ENCODE assay signal across 9 cellular contexts in genomic region chr22:43150731-43151206, GRCh38. TPM values are rescaled to one million over a fixed set of nuclear protein-coding genes. Genes with fewer than 3 reads are reported as not detected.
DNase-seq lines count a peak whose midpoint lies in the region; ATAC-seq, FAIRE-seq and TF ChIP-seq lines count a peak whose summit lies in the region.
"Had no signal": no experiment of that assay in that cellular context is flagged by ENCODE, and none has a peak within 500 bp of the region (broad histone marks: within the 10 kb centered on the region; RNA-seq: fewer than 3 reads in every experiment).

No MANE protein-coding gene starts in this region.

- WGBS in K562 (ENCODE audit: insufficient coverage, low coverage, missing lambda C conversion rate): 83% methylated on average over 10 of the region's 15 CpGs
- 65 to 76% methylated on average over 9 to 13 of the region's 15 CpGs for WGBS in lower leg skin, 2 donors
- WGBS in thyroid gland, 2 donors: 58 to 78% methylated on average over 7 to 14 of the region's 15 CpGs

- peak overlapping the region; percentile 80 for H3K4me3 Mint-ChIP-seq in activated T-cell treated with anti-CD3 and anti-CD28 coated beads, Interleukin-2, amount 50 U/mL, for 4 hours

- H4K20me1 ChIP-seq in K562 (replicated peaks; ENCODE audit: control insufficient read depth, insufficient read depth, low read length): no peaks in the 10 kb centered on the region

- ATAC-seq in activated T-cell treated with anti-CD3 and anti-CD28 coated beads, Interleukin-2, amount 50 U/mL, for 4 hours: no peak
- ATAC-seq in K562 (no peak), GM21447 (IDR thresholded peaks at IDR 0.05; ENCODE audit: unreplicated experiment) (no peak), HG02884 (IDR thresholded peaks at IDR 0.05; ENCODE audit: unreplicated experiment) (no peak)

- peaks cover 29% of the 10 kb centered on the region for H3K79me2 ChIP-seq in K562 (ENCODE audit: control insufficient read depth, insufficient read depth, low read length)

- no peaks in the 10 kb centered on the region for H3K36me3 Mint-ChIP-seq in activated T-cell treated with anti-CD3 and anti-CD28 coated beads, Interleukin-2, amount 50 U/mL, for 4 hours (ENCODE audit: insufficient read depth)

- H3K27me3 Mint-ChIP-seq in activated T-cell treated with anti-CD3 and anti-CD28 coated beads, Interleukin-2, amount 50 U/mL, for 4 hours (ENCODE audit: low read depth): no peaks in the 10 kb centered on the region

- H3K9me3 ChIP-seq in K562 (replicated peaks; ENCODE audit: control insufficient read depth, insufficient read depth, low read depth, low read length): no peaks in the 10 kb centered on the region
- H3K9me3 ChIP-seq in thyroid gland: no peaks in the 10 kb centered on the region

- H2AFZ ChIP-seq in K562 (ENCODE audit: low read depth, low read length): peak overlapping the region; percentile 76

- peaks cover 23% of the 10 kb centered on the region for H3K4me1 Mint-ChIP-seq in activated T-cell treated with anti-CD3 and anti-CD28 coated beads, Interleukin-2, amount 50 U/mL, for 4 hours (ENCODE audit: low read depth)

- CTCF ChIA-PET in K562 (lab: Yijun Ruan, JAX; ENCODE audit: low intra/inter-chr PET ratio): no interaction called here

- H3K4me2 ChIP-seq in K562 (ENCODE audit: insufficient read depth, low read length): peak overlapping the region; percentile 85

- peak overlapping the region; percentile 27 to 96; a peak in 3 of 4 replicates for H3K9ac ChIP-seq in K562 (ENCODE audit: insufficient read depth in 1 of 2, low read depth in 2 of 2, low read length in 2 of 2)

- H3K4me1 ChIP-seq in K562 (replicated peaks in 1 of 2; ENCODE audit: control insufficient read depth in 2 of 2, insufficient read depth in 2 of 2, low read length in 2 of 2) (peaks cover 0 to 38% of the 10 kb centered on the region in 2 experiments; a peak in 3 of 5 replicates), thyroid gland (peaks cover 16 to 21% of the 10 kb centered on the region in 2 donors)

- H3K27me3 ChIP-seq in K562 (ENCODE audit: control insufficient read depth in 2 of 2, insufficient read depth in 2 of 2, low read length in 2 of 2) (no peaks in the 10 kb centered on the region), thyroid gland (no peaks in the 10 kb centered on the region)

- H3K36me3 ChIP-seq in K562 (ENCODE audit: control insufficient read depth, insufficient read depth, low read length) (no peaks in the 10 kb centered on the region), thyroid gland (no peaks in the 10 kb centered on the region)

- intact Hi-C loops in K562 (cut with micrococcal nuclease) (no loop called here), lower leg skin (cut with DNase I; ENCODE audit: low total_unique reads) (no loop called here), thyroid gland (cut with DNase I) (no loop called here)

- no peak for TF ChIP-seq RAD21 in K562 (CRISPR knock-in tag; conservative IDR thresholded peaks at IDR 0.05 in 1 of 2, IDR thresholded peaks at IDR 0.05 in 1 of 2)

- POLR2A ChIA-PET in K562 (lab: Yijun Ruan, JAX): no interaction called here

- no peak for TF ChIP-seq CTCF in K562 (IDR thresholded peaks at IDR 0.05 in 2 of 3, conservative IDR thresholded peaks at IDR 0.05 in 1 of 3; ENCODE audit: insufficient read depth in 2 of 3, low read depth in 1 of 3, low read length in 3 of 3)
- TF ChIP-seq CTCF in lower leg skin (IDR thresholded peaks at IDR 0.05): no peak
- TF ChIP-seq CTCF in thyroid gland (IDR thresholded peaks at IDR 0.05): no peak

- H3K9me1 ChIP-seq in K562 (ENCODE audit: control insufficient read depth, insufficient read depth, low read length): no peaks in the 10 kb centered on the region

- H3K27ac ChIP-seq in K562 (ENCODE audit: extremely low read depth, low read depth, low read length) (no peak overlapping the region; the same call in 2 of the 3 replicates), thyroid gland (peak overlapping the region in 2 of 3 donors; percentile 67 to 74)

- H3K4me3 ChIP-seq in K562 (peak overlapping the region; percentile 54), lower leg skin (ENCODE audit: low read depth, poor library complexity, severe bottlenecking) (peak overlapping the region; percentile 85), thyroid gland (replicated peaks in 1 of 3) (peak overlapping the region in 1 of 3 donors; percentile 63)

- TF ChIP-seq EP300 in K562 (IDR thresholded peaks at IDR 0.05; ENCODE audit: low read length): no peak

- FAIRE-seq in K562 (lab: Jason Lieb, UNC): no peak
- FAIRE-seq: D721Med had no signal

- no peak for TF ChIP-seq POLR2A in K562 (conservative IDR thresholded peaks at IDR 0.05)
- no peak for TF ChIP-seq POLR2A in lower leg skin (IDR thresholded peaks at IDR 0.05)
- TF ChIP-seq POLR2A in thyroid gland (IDR thresholded peaks at IDR 0.05): no peak

- in situ Hi-C loops in K562 (cut with MboI): no loop called here

- no peaks in the 10 kb centered on the region for H3K9me3 Mint-ChIP-seq in activated T-cell treated with anti-CD3 and anti-CD28 coated beads, Interleukin-2, amount 50 U/mL, for 4 hours

- no TSS peak for BruUV-seq in K562 (replicated peaks; lab: Mats Ljungman, UMichigan)

- no peak for DNase-seq in activated T-cell treated with anti-CD3 and anti-CD28 coated beads, Interleukin-2, amount 50 U/mL, for 4 hours
- DNase-seq in activated T-cell treated with anti-CD3 and anti-CD28 coated beads, Interleukin-2, amount 50 U/mL, for 48 hours: no peak
- DNase-seq in K562 (ENCODE audit: extremely low read depth in 1 of 4, low spot score in 3 of 4): no peak
- DNase-seq in lower leg skin (ENCODE audit: low spot score in 2 of 2): no peak
- DNase-seq in thyroid gland: no peak
- no peak for DNase-seq in GF-D8 (lab: John Stamatoyannopoulos, UW)

RNA-seq across cellular contexts. Expression of gene TSPO, which starts 0.6 kb away (rescaled TPM):
- 10 to 100 TPM; 60.6 to 79.8 (median 63.5) TPM for total RNA-seq in activated T-cell treated with anti-CD3 and anti-CD28 coated beads, Interleukin-2, amount 50 U/mL, for 4 hours
- total RNA-seq in K562 (2011; cell fraction: chromatin; rRNA removed; ENCODE audit: low replicate concordance): 4.2 and 18.3 TPM in 2 replicates
- total RNA-seq in K562 (2011; cell fraction: nucleolus; rRNA removed): 30.4 and 33.7 TPM in 2 replicates
- total RNA-seq in K562 (2011; cell fraction: nucleoplasm; rRNA removed): 12.2 and 13.5 TPM in 2 replicates
- 108 and 141 TPM in 2 replicates for total RNA-seq in K562 (2014; rRNA removed)
- total RNA-seq in K562 (2014; rRNA removed; fragmentation: Illumina TruSeq; extraction: Trizol): 6.0 and 7.2 TPM in 2 replicates
- 25.3 and 29.2 TPM in 2 replicates for total RNA-seq in K562 (2015; rRNA removed; fragmentation: Illumina TruSeq; extraction: Trizol)
- total RNA-seq in K562 (2021): 81.7 and 82.4 TPM in 2 replicates
- polyA plus RNA-seq in K562 (2011; rRNA removed): 29.0 and 49.9 TPM in 2 replicates
- polyA plus RNA-seq in K562 (2011; cell fraction: cytosol; rRNA removed): 81.9 and 251 TPM in 2 replicates
- 42.5 and 50.8 TPM in 2 replicates for polyA plus RNA-seq in K562 (2011; cell fraction: nucleus; rRNA removed)
- 45.5 and 82.4 TPM in 2 replicates for polyA plus RNA-seq in K562 (2012)
- polyA plus RNA-seq in K562 (2014; fragmentation: Illumina TruSeq; extraction: Trizol): 11.5 and 38.8 TPM in 2 replicates
- polyA plus RNA-seq in K562 (2014; fragmentation: Nextera tagmentation; extraction: Ambion mirVana): 10 to 100 TPM in 1 of 2 experiments, 1 to 10 TPM in 1; 4.9 to 18.0 TPM
- polyA plus RNA-seq in K562 (2014; rRNA removed): 126 and 139 TPM in 2 replicates
- polyA minus RNA-seq in K562 (2011; rRNA and poly(A)+ RNA removed): 2.7 and 3.9 TPM in 2 replicates
- 15.2 and 30.7 TPM in 2 replicates for polyA minus RNA-seq in K562 (2011; cell fraction: cytosol; rRNA and poly(A)+ RNA removed)
- polyA minus RNA-seq in K562 (2011; cell fraction: nucleus; rRNA and poly(A)+ RNA removed): 7.3 and 7.7 TPM in 2 replicates
- 100 to 1,000 TPM; 695 to 923 (median 775) TPM for total RNA-seq in lower leg skin
- 100 to 1,000 TPM in 3 of 4 donors, 10 to 100 TPM in 1; 87.4 to 234 (median 170) TPM for total RNA-seq in thyroid gland

RNA-seq across cellular contexts. Expression of gene MCAT, which starts 7.6 kb away (rescaled TPM):
- total RNA-seq in activated T-cell treated with anti-CD3 and anti-CD28 coated beads, Interleukin-2, amount 50 U/mL, for 4 hours: 10 to 100 TPM; 33.5 to 39.0 (median 36.1) TPM
- total RNA-seq in K562 (2011; cell fraction: chromatin; rRNA removed; ENCODE audit: low replicate concordance): 25.0 and 49.3 TPM in 2 replicates
- 30.9 and 31.7 TPM in 2 replicates for total RNA-seq in K562 (2011; cell fraction: nucleolus; rRNA removed)
- 31.2 and 31.8 TPM in 2 replicates for total RNA-seq in K562 (2011; cell fraction: nucleoplasm; rRNA removed)
- total RNA-seq in K562 (2014; rRNA removed) (23.7 and 28.4 TPM in 2 replicates), K562 (2014; rRNA removed; fragmentation: Illumina TruSeq; extraction: Trizol) (8.1 and 9.6 TPM in 2 replicates), K562 (2015; rRNA removed; fragmentation: Illumina TruSeq; extraction: Trizol) (11.7 and 12.4 TPM in 2 replicates), K562 (2021) (26.3 and 27.8 TPM in 2 replicates), lower leg skin (10 to 100 TPM; 21.5 to 28.1 (median 25.5) TPM), thyroid gland (10 to 100 TPM; 28.4 to 48.5 (median 38.3) TPM)
- polyA plus RNA-seq in K562 (2011; rRNA removed) (13.9 and 14.0 TPM in 2 replicates), K562 (2014; fragmentation: Illumina TruSeq; extraction: Trizol) (15.0 TPM in 2 replicates), K562 (2014; fragmentation: Nextera tagmentation; extraction: Ambion mirVana) (1 to 10 TPM; 3.3 to 4.6 TPM), K562 (2014; rRNA removed) (25.3 and 27.7 TPM in 2 replicates)
- polyA plus RNA-seq in K562 (2011; cell fraction: cytosol; rRNA removed): 17.7 and 40.8 TPM in 2 replicates
- polyA plus RNA-seq in K562 (2011; cell fraction: nucleus; rRNA removed): 13.2 and 14.3 TPM in 2 replicates
- polyA plus RNA-seq in K562 (2012): 12.8 and 15.3 TPM in 2 replicates
- 15.7 and 17.6 TPM in 2 replicates for polyA minus RNA-seq in K562 (2011; rRNA and poly(A)+ RNA removed)
- 9.4 and 11.2 TPM in 2 replicates for polyA minus RNA-seq in K562 (2011; cell fraction: cytosol; rRNA and poly(A)+ RNA removed)
- polyA minus RNA-seq in K562 (2011; cell fraction: nucleus; rRNA and poly(A)+ RNA removed): 8.2 and 15.8 TPM in 2 replicates

RNA-seq across cellular contexts. Expression of gene TTLL12, which starts 36.2 kb away (rescaled TPM):
- total RNA-seq in activated T-cell treated with anti-CD3 and anti-CD28 coated beads, Interleukin-2, amount 50 U/mL, for 4 hours: 100 to 1,000 TPM; 126 to 188 (median 163) TPM
- 25.0 and 72.9 TPM in 2 replicates for total RNA-seq in K562 (2011; cell fraction: chromatin; rRNA removed; ENCODE audit: low replicate concordance)
- total RNA-seq in K562 (2011; cell fraction: nucleolus; rRNA removed): 53.6 and 60.0 TPM in 2 replicates
- 38.6 and 40.0 TPM in 2 replicates for total RNA-seq in K562 (2011; cell fraction: nucleoplasm; rRNA removed)
- total RNA-seq in K562 (2014; rRNA removed): 110 and 158 TPM in 2 replicates
- 15.6 and 19.4 TPM in 2 replicates for total RNA-seq in K562 (2014; rRNA removed; fragmentation: Illumina TruSeq; extraction: Trizol)
- total RNA-seq in K562 (2015; rRNA removed; fragmentation: Illumina TruSeq; extraction: Trizol): 43.0 and 46.7 TPM in 2 replicates
- 125 and 128 TPM in 2 replicates for total RNA-seq in K562 (2021)
- 34.1 and 51.4 TPM in 2 replicates for polyA plus RNA-seq in K562 (2011; rRNA removed)
- polyA plus RNA-seq in K562 (2011; cell fraction: cytosol; rRNA removed): 41.6 and 126 TPM in 2 replicates
- polyA plus RNA-seq in K562 (2011; cell fraction: nucleus; rRNA removed): 57.2 and 116 TPM in 2 replicates
- 74.1 and 75.9 TPM in 2 replicates for polyA plus RNA-seq in K562 (2012)
- 70.4 and 136 TPM in 2 replicates for polyA plus RNA-seq in K562 (2014; fragmentation: Illumina TruSeq; extraction: Trizol)
- 1 to 10 TPM; 1.3 to 1.6 TPM for polyA plus RNA-seq in K562 (2014; fragmentation: Nextera tagmentation; extraction: Ambion mirVana)
- 75.2 and 82.3 TPM in 2 replicates for polyA plus RNA-seq in K562 (2014; rRNA removed)
- 18.4 and 27.6 TPM in 2 replicates for polyA minus RNA-seq in K562 (2011; rRNA and poly(A)+ RNA removed)
- 57.8 and 61.9 TPM in 2 replicates for polyA minus RNA-seq in K562 (2011; cell fraction: cytosol; rRNA and poly(A)+ RNA removed)
- polyA minus RNA-seq in K562 (2011; cell fraction: nucleus; rRNA and poly(A)+ RNA removed): 24.0 and 25.8 TPM in 2 replicates
- 10 to 100 TPM; 65.9 to 85.5 (median 72.8) TPM for total RNA-seq in lower leg skin
- 10 to 100 TPM; 20.0 to 35.2 (median 28.6) TPM for total RNA-seq in thyroid gland

RNA-seq across cellular contexts. Expression of gene BIK, which starts 40.2 kb away (rescaled TPM):
- total RNA-seq in activated T-cell treated with anti-CD3 and anti-CD28 coated beads, Interleukin-2, amount 50 U/mL, for 4 hours: 1 to 10 TPM; 7.8 to 10.0 (median 9.9) TPM
- not detected in 2 replicates for total RNA-seq in K562 (2011; cell fraction: chromatin; rRNA removed; ENCODE audit: low replicate concordance)
- total RNA-seq in K562 (2011; cell fraction: nucleolus; rRNA removed): 0.33 TPM in 1 of 2 replicates, not detected in the other
- not detected in 2 replicates for total RNA-seq in K562 (2011; cell fraction: nucleoplasm; rRNA removed)
- total RNA-seq in K562 (2014; rRNA removed) (0.18 and 0.69 TPM in 2 replicates), K562 (2014; rRNA removed; fragmentation: Illumina TruSeq; extraction: Trizol) (0.15 and 0.19 TPM in 2 replicates), K562 (2015; rRNA removed; fragmentation: Illumina TruSeq; extraction: Trizol) (not detected in 2 replicates), K562 (2021) (0.20 and 0.22 TPM in 2 replicates), lower leg skin (10 to 100 TPM in 1 of 4 donors, 1 to 10 TPM in 3; 2.6 to 12.6 (median 9.5) TPM), thyroid gland (10 to 100 TPM in 1 of 4 donors, 1 to 10 TPM in 3; 4.1 to 12.1 (median 5.7) TPM)
- polyA plus RNA-seq in K562 (2011; rRNA removed) (0.08 and 0.34 TPM in 2 replicates), K562 (2014; fragmentation: Illumina TruSeq; extraction: Trizol) (not detected in 2 replicates), K562 (2014; fragmentation: Nextera tagmentation; extraction: Ambion mirVana) (not detected), K562 (2014; rRNA removed) (0.23 and 0.28 TPM in 2 replicates)
- 0.58 and 0.78 TPM in 2 replicates for polyA plus RNA-seq in K562 (2011; cell fraction: cytosol; rRNA removed)
- 0.41 TPM in 1 of 2 replicates, not detected in the other for polyA plus RNA-seq in K562 (2011; cell fraction: nucleus; rRNA removed)
- 0.10 and 0.18 TPM in 2 replicates for polyA plus RNA-seq in K562 (2012)
- not detected in 2 replicates for polyA minus RNA-seq in K562 (2011; rRNA and poly(A)+ RNA removed)
- not detected in 2 replicates for polyA minus RNA-seq in K562 (2011; cell fraction: cytosol; rRNA and poly(A)+ RNA removed)
- polyA minus RNA-seq in K562 (2011; cell fraction: nucleus; rRNA and poly(A)+ RNA removed): not detected in 2 replicates
